In genomic region chr17:13462673-13463124, GRCh38 we compare ENCODE assay signal across 1 cellular context.
TF ChIP-seq lines count a peak whose summit lies in the region.

No MANE protein-coding gene starts in this region.

TF ChIP-seq in HepG2, 621 proteins besides CTCF, POLR2A, EP300 and RAD21 (continued from another document and continues in another):
- TF ChIP-seq HOMEZ (CRISPR knock-in tag; IDR thresholded peaks at IDR 0.05; ENCODE audit: low read depth), result no peak; the same call in 1 of the 2 replicates
- TF ChIP-seq RAD51 (IDR thresholded peaks at IDR 0.05; ENCODE audit: borderline replicate concordance), result no peak
- TF ChIP-seq NR1H2 (CRISPR knock-in tag; IDR thresholded peaks at IDR 0.05; ENCODE audit: borderline replicate concordance, low read depth), result no peak
- no peak for TF ChIP-seq LCORL (IDR thresholded peaks at IDR 0.05)
- peak; percentile 52 for TF ChIP-seq LCORL (CRISPR knock-in tag; IDR thresholded peaks at IDR 0.05)
- TF ChIP-seq FIP1L1 (IDR thresholded peaks at IDR 0.05; ENCODE audit: borderline replicate concordance, insufficient read depth, low read depth, low read length), result no peak
- TF ChIP-seq HIVEP1 (CRISPR knock-in tag; IDR thresholded peaks at IDR 0.05), result 0 out of 2 replicates have a peak, but pooled peaks have one; percentile 37
- peak; percentile 84; the same call in 1 of the 2 replicates for TF ChIP-seq NFAT5 (CRISPR knock-in tag; IDR thresholded peaks at IDR 0.05)
- TF ChIP-seq CEBPG (CRISPR knock-in tag; IDR thresholded peaks at IDR 0.05), result peak; percentile 66
- TF ChIP-seq ZNF263 (CRISPR knock-in tag; IDR thresholded peaks at IDR 0.05), result no peak
- no peak for TF ChIP-seq NPAS2 (CRISPR knock-in tag; IDR thresholded peaks at IDR 0.05; ENCODE audit: borderline replicate concordance)
- TF ChIP-seq ZNF460 (CRISPR knock-in tag; IDR thresholded peaks at IDR 0.05; ENCODE audit: borderline replicate concordance), result no peak; the same call in 1 of the 2 replicates
- no peak for TF ChIP-seq RNF2 (conservative IDR thresholded peaks at IDR 0.05; ENCODE audit: low read depth)
- TF ChIP-seq NAIF1 (CRISPR knock-in tag; IDR thresholded peaks at IDR 0.05; ENCODE audit: borderline replicate concordance), result peak; percentile 39; the same call in 1 of the 2 replicates
- TF ChIP-seq ATF1 (CRISPR knock-in tag; IDR thresholded peaks at IDR 0.05), result peak; percentile 31; the same call in 1 of the 2 replicates
- peak; percentile 70 for TF ChIP-seq ELF3 (CRISPR knock-in tag; IDR thresholded peaks at IDR 0.05)
- TF ChIP-seq ZNF781 (CRISPR knock-in tag; IDR thresholded peaks at IDR 0.05; ENCODE audit: borderline replicate concordance, not compliant biosample characterization), result no peak
- TF ChIP-seq ZMYM3 (CRISPR knock-in tag; IDR thresholded peaks at IDR 0.05), result peak; percentile 72
- 0 out of 2 replicates have a peak, but pooled peaks have one; percentile 19 for TF ChIP-seq GFI1 (CRISPR knock-in tag; IDR thresholded peaks at IDR 0.05; ENCODE audit: borderline replicate concordance)
- peak; percentile 67; the same call in 1 of the 2 replicates for TF ChIP-seq ZNF317 (CRISPR knock-in tag; IDR thresholded peaks at IDR 0.05)
- TF ChIP-seq ZNF292 (CRISPR knock-in tag; IDR thresholded peaks at IDR 0.05; ENCODE audit: borderline replicate concordance, low read depth), result peak; percentile 44; the same call in 1 of the 2 replicates
- TF ChIP-seq PAXIP1 (CRISPR knock-in tag; conservative IDR thresholded peaks at IDR 0.05), result peak; percentile 90
- TF ChIP-seq DR1 (CRISPR knock-in tag; IDR thresholded peaks at IDR 0.05), result no peak
- TF ChIP-seq ZSCAN12 (CRISPR knock-in tag; IDR thresholded peaks at IDR 0.05), result no peak
- no peak; the same call in 1 of the 2 replicates for TF ChIP-seq IRF9 (CRISPR knock-in tag; IDR thresholded peaks at IDR 0.05; ENCODE audit: borderline replicate concordance)
- no peak for TF ChIP-seq PBX2 (CRISPR knock-in tag; IDR thresholded peaks at IDR 0.05)
- TF ChIP-seq ZBTB34 (CRISPR knock-in tag; IDR thresholded peaks at IDR 0.05), result no peak
- no peak for TF ChIP-seq CAMTA2 (CRISPR knock-in tag; IDR thresholded peaks at IDR 0.05; ENCODE audit: borderline replicate concordance)
- TF ChIP-seq FOXK2 (IDR thresholded peaks at IDR 0.05), result no peak
- TF ChIP-seq TCF7 (IDR thresholded peaks at IDR 0.05; ENCODE audit: low read depth), result peak; percentile 85
- peak; percentile 66 for TF ChIP-seq SAP130 (CRISPR knock-in tag; IDR thresholded peaks at IDR 0.05; ENCODE audit: low read depth)
- TF ChIP-seq AHDC1 (CRISPR knock-in tag; IDR thresholded peaks at IDR 0.05; ENCODE audit: borderline replicate concordance), result peak; percentile 72; the same call in 1 of the 2 replicates
- TF ChIP-seq BCL6 (CRISPR knock-in tag; IDR thresholded peaks at IDR 0.05), result 0 out of 2 replicates have a peak, but pooled peaks have one; percentile 12
- TF ChIP-seq ZNF557 (CRISPR knock-in tag; IDR thresholded peaks at IDR 0.05), result no peak
- no peak for TF ChIP-seq ZNF367 (CRISPR knock-in tag; IDR thresholded peaks at IDR 0.05; ENCODE audit: borderline replicate concordance)
- TF ChIP-seq ZNF768 (CRISPR knock-in tag; IDR thresholded peaks at IDR 0.05), result no peak
- no peak for TF ChIP-seq MBD4 (IDR thresholded peaks at IDR 0.05; ENCODE audit: borderline replicate concordance, low read length)
- TF ChIP-seq MIER2 (CRISPR knock-in tag; IDR thresholded peaks at IDR 0.05), result peak; percentile 36; the same call in 1 of the 2 replicates
- no peak for TF ChIP-seq RBAK (CRISPR knock-in tag; IDR thresholded peaks at IDR 0.05)
- no peak for TF ChIP-seq SYNCRIP (IDR thresholded peaks at IDR 0.05; ENCODE audit: insufficient read depth, low read depth, low read length)
- no peak for TF ChIP-seq TARDBP (CRISPR knock-in tag; IDR thresholded peaks at IDR 0.05)
- TF ChIP-seq ZBTB43 (CRISPR knock-in tag; conservative IDR thresholded peaks at IDR 0.05), result 0 out of 2 replicates have a peak, but pooled peaks have one; percentile 7
